In genomic region chr16:11050954-11051353, GRCh38 we compare ENCODE assay signal across 13 cellular contexts.
DNase-seq lines count a peak whose midpoint lies in the region; ATAC-seq and TF ChIP-seq lines count a peak whose summit lies in the region.
"Had no signal": no experiment of that assay in that cellular context is flagged by ENCODE, and none has a peak within 500 bp of the region (broad histone marks: within the 10 kb centered on the region; RNA-seq: fewer than 3 reads in every experiment).

No MANE protein-coding gene starts in this region.

- CTCF ChIA-PET in CD8-positive, alpha-beta memory T cell (lab: Charles Lee) = interaction anchor here (0.6 to 1.5 kb wide), 3 partner anchors 31 to 205 kb away, joined by 3 to 5 read pairs (median 3); partner anchors contain the start of gene SOCS1

- H3K27ac Mint-ChIP-seq in natural killer cell treated with Interleukin-12 subunit alpha and Interleukin-12 subunit beta and Interleukin-15 and Interleukin-18, amount 100 ng/mL, for 72 hours = peak overlapping the region; percentile 90 to 92
- no peak overlapping the region for H3K27ac Mint-ChIP-seq in natural killer cell
- H3K27ac Mint-ChIP-seq in activated T-helper 2 cell treated with anti-CD3 and anti-CD28 coated beads, Interferon-gamma antibody, Interleukin-2, Interleukin-4, amounts not matched to agents 10 μg/mL and 5 μg/mL and 100 μg/mL, durations not matched to agents 14 hours and 24 hours and 36 hours = peak overlapping the region; percentile 92
- no peak overlapping the region for H3K27ac Mint-ChIP-seq in CD14-positive monocyte
- no peak overlapping the region for H3K27ac Mint-ChIP-seq in CD8-positive, alpha-beta memory T cell
- H3K27ac Mint-ChIP-seq: progenitor cell of endocrine pancreas had no signal

- intact Hi-C loops in natural killer cell (cut with micrococcal nuclease) = loop anchor here (10.0 kb wide), 1 partner anchor 74 kb away; no protein-coding TSS in a partner anchor
- intact Hi-C loops in activated T-helper 2 cell treated with anti-CD3 and anti-CD28 coated beads, Interferon-gamma antibody, Interleukin-2, Interleukin-4, amounts not matched to agents 10 μg/mL and 5 μg/mL and 100 μg/mL, durations not matched to agents 14 hours and 24 hours and 36 hours (cut with micrococcal nuclease) = no loop called here
- intact Hi-C loops in CD14-positive monocyte (cut with micrococcal nuclease) = no loop called here

- no peaks in the 10 kb centered on the region for H3K27me3 Mint-ChIP-seq in natural killer cell treated with Interleukin-12 subunit alpha and Interleukin-12 subunit beta and Interleukin-15 and Interleukin-18, amount 100 ng/mL, for 72 hours
- no peaks in the 10 kb centered on the region for H3K27me3 Mint-ChIP-seq in natural killer cell (ENCODE audit: low read depth in 2 of 2)
- no peaks in the 10 kb centered on the region for H3K27me3 Mint-ChIP-seq in activated T-helper 2 cell treated with anti-CD3 and anti-CD28 coated beads, Interferon-gamma antibody, Interleukin-2, Interleukin-4, amounts not matched to agents 10 μg/mL and 5 μg/mL and 100 μg/mL, durations not matched to agents 14 hours and 24 hours and 36 hours (ENCODE audit: low read depth)
- peaks cover 3 to 17% (median 12%) of the 10 kb centered on the region in 3 donors for H3K27me3 Mint-ChIP-seq in CD14-positive monocyte (ENCODE audit: low read depth in 3 of 3)
- no peaks in the 10 kb centered on the region for H3K27me3 Mint-ChIP-seq in CD8-positive, alpha-beta memory T cell
- H3K27me3 Mint-ChIP-seq: progenitor cell of endocrine pancreas had no signal

- TF ChIP-seq CTCF in natural killer cell (IDR thresholded peaks at IDR 0.05) (no peak), CD14-positive monocyte (IDR thresholded peaks at IDR 0.05) (no peak)

- H3K9me3 ChIP-seq in CD8-positive, alpha-beta memory T cell (ENCODE audit: low read length) = no peaks in the 10 kb centered on the region

- H3K4me3 Mint-ChIP-seq in natural killer cell treated with Interleukin-12 subunit alpha and Interleukin-12 subunit beta and Interleukin-15 and Interleukin-18, amount 100 ng/mL, for 72 hours = no peak overlapping the region
- H3K4me3 Mint-ChIP-seq in natural killer cell = no peak overlapping the region
- no peak overlapping the region for H3K4me3 Mint-ChIP-seq in activated T-helper 2 cell treated with anti-CD3 and anti-CD28 coated beads, Interferon-gamma antibody, Interleukin-2, Interleukin-4, amounts not matched to agents 10 μg/mL and 5 μg/mL and 100 μg/mL, durations not matched to agents 14 hours and 24 hours and 36 hours (ENCODE audit: low read depth)
- no peak overlapping the region for H3K4me3 Mint-ChIP-seq in CD14-positive monocyte
- no peak overlapping the region for H3K4me3 Mint-ChIP-seq in CD8-positive, alpha-beta memory T cell

- peaks cover 63 to 69% of the 10 kb centered on the region in 2 donors for H3K4me1 Mint-ChIP-seq in natural killer cell treated with Interleukin-12 subunit alpha and Interleukin-12 subunit beta and Interleukin-15 and Interleukin-18, amount 100 ng/mL, for 72 hours (ENCODE audit: low read depth in 2 of 2)
- peaks cover 38 to 41% of the 10 kb centered on the region in 2 donors for H3K4me1 Mint-ChIP-seq in natural killer cell
- H3K4me1 Mint-ChIP-seq in activated T-helper 2 cell treated with anti-CD3 and anti-CD28 coated beads, Interferon-gamma antibody, Interleukin-2, Interleukin-4, amounts not matched to agents 10 μg/mL and 5 μg/mL and 100 μg/mL, durations not matched to agents 14 hours and 24 hours and 36 hours (ENCODE audit: low read depth) = peaks cover 88% of the 10 kb centered on the region
- H3K4me1 Mint-ChIP-seq in CD14-positive monocyte = peaks cover 38% of the 10 kb centered on the region
- H3K4me1 Mint-ChIP-seq in CD8-positive, alpha-beta memory T cell = peaks cover 26 to 37% (median 33%) of the 10 kb centered on the region in 3 donors

- no peak for ATAC-seq in natural killer cell treated with Interleukin-12 subunit alpha and Interleukin-12 subunit beta and Interleukin-15 and Interleukin-18, amount 100 ng/mL, for 72 hours
- ATAC-seq in natural killer cell = no peak
- no peak for ATAC-seq in HG03039 (IDR thresholded peaks at IDR 0.05; ENCODE audit: unreplicated experiment)

- no peaks in the 10 kb centered on the region for H3K27me3 ChIP-seq in CD8-positive, alpha-beta memory T cell (ENCODE audit: insufficient read depth, low read length, poor library complexity, severe bottlenecking)

- H3K4me1 ChIP-seq in CD8-positive, alpha-beta memory T cell (ENCODE audit: insufficient read depth, low read length) = peaks cover 32% of the 10 kb centered on the region

- DNase-seq in natural killer cell treated with Interleukin-12 subunit alpha and Interleukin-12 subunit beta and Interleukin-15 and Interleukin-18, amount 100 ng/mL, for 72 hours (ENCODE audit: low spot score) = no peak
- DNase-seq in natural killer cell = no peak
- peak; percentile 54 for DNase-seq in NCI-H2107 (lab: John Stamatoyannopoulos, UW)
- DNase-seq in activated T-helper 2 cell treated with anti-CD3 and anti-CD28 coated beads, Interferon-gamma antibody, Interleukin-2, Interleukin-4, amounts not matched to agents 10 μg/mL and 5 μg/mL and 100 μg/mL, durations not matched to agents 14 hours and 24 hours and 36 hours (ENCODE audit: low spot score) = no peak
- DNase-seq in CD14-positive monocyte (ENCODE audit: low spot score) = no peak
- DNase-seq in HK-2 (ENCODE audit: unreplicated experiment) = no peak
- no peak for DNase-seq in CD8-positive, alpha-beta memory T cell
- DNase-seq: activated gamma-delta T cell; effector CD8-positive, alpha-beta T cell; NCI-H1092 treated with DMSO at 0.1 percent for 48 hours; SW 1271 had no signal

- H3K36me3 ChIP-seq in CD8-positive, alpha-beta memory T cell (ENCODE audit: insufficient read depth, low read length) = peaks cover 14% of the 10 kb centered on the region

- H3K27ac ChIP-seq in CD8-positive, alpha-beta memory T cell (ENCODE audit: low read depth, low read length) = no peak overlapping the region

- no peaks in the 10 kb centered on the region for H3K9me3 Mint-ChIP-seq in natural killer cell treated with Interleukin-12 subunit alpha and Interleukin-12 subunit beta and Interleukin-15 and Interleukin-18, amount 100 ng/mL, for 72 hours
- H3K9me3 Mint-ChIP-seq in natural killer cell (no peaks in the 10 kb centered on the region), CD14-positive monocyte (no peaks in the 10 kb centered on the region)
- no peaks in the 10 kb centered on the region for H3K9me3 Mint-ChIP-seq in activated T-helper 2 cell treated with anti-CD3 and anti-CD28 coated beads, Interferon-gamma antibody, Interleukin-2, Interleukin-4, amounts not matched to agents 10 μg/mL and 5 μg/mL and 100 μg/mL, durations not matched to agents 14 hours and 24 hours and 36 hours
- no peaks in the 10 kb centered on the region for H3K9me3 Mint-ChIP-seq in CD8-positive, alpha-beta memory T cell

- H3K4me3 ChIP-seq in CD8-positive, alpha-beta memory T cell (ENCODE audit: low read length) = no peak overlapping the region

- H3K36me3 Mint-ChIP-seq in natural killer cell treated with Interleukin-12 subunit alpha and Interleukin-12 subunit beta and Interleukin-15 and Interleukin-18, amount 100 ng/mL, for 72 hours = peaks cover 16% of the 10 kb centered on the region
- peaks cover 17% of the 10 kb centered on the region for H3K36me3 Mint-ChIP-seq in natural killer cell
- peaks cover 87% of the 10 kb centered on the region for H3K36me3 Mint-ChIP-seq in activated T-helper 2 cell treated with anti-CD3 and anti-CD28 coated beads, Interferon-gamma antibody, Interleukin-2, Interleukin-4, amounts not matched to agents 10 μg/mL and 5 μg/mL and 100 μg/mL, durations not matched to agents 14 hours and 24 hours and 36 hours (ENCODE audit: low read depth)
- peaks cover 85 to 87% of the 10 kb centered on the region in 2 donors for H3K36me3 Mint-ChIP-seq in CD14-positive monocyte
- H3K36me3 Mint-ChIP-seq in CD8-positive, alpha-beta memory T cell = peaks cover 8 to 56% (median 9%) of the 10 kb centered on the region in 3 donors

- POLR2A ChIA-PET in CD8-positive, alpha-beta memory T cell (lab: Charles Lee) = interaction anchor here (0.5 kb wide), 1 partner anchor 18 kb away, joined by 4 read pairs; no protein-coding TSS in a partner anchor

Comparison
In these comparisons a context has a peak if more than half of its experiments do, and no peak if none do; other contexts are left out.
1. H3K27ac Mint-ChIP-seq: peak in natural killer cell treated with Interleukin-12 subunit alpha and Interleukin-12 subunit beta and Interleukin-15 and Interleukin-18, amount 100 ng/mL, for 72 hours (2 of 2) and activated T-helper 2 cell treated with anti-CD3 and anti-CD28 coated beads, Interferon-gamma antibody, Interleukin-2, Interleukin-4, amounts not matched to agents 10 μg/mL and 5 μg/mL and 100 μg/mL, durations not matched to agents 14 hours and 24 hours and 36 hours (single experiment); none in natural killer cell (0 of 2), CD14-positive monocyte (0 of 7) and CD8-positive, alpha-beta memory T cell (0 of 8).